ENCODE assay signal across 8 cellular contexts in genomic region chr3:126523745-126524428, GRCh38. TPM values are rescaled to one million over a fixed set of nuclear protein-coding genes. Genes with fewer than 3 reads are reported as not detected.
DNase-seq lines count a peak whose midpoint lies in the region; ATAC-seq and TF ChIP-seq lines count a peak whose summit lies in the region.

A gene with protein sequence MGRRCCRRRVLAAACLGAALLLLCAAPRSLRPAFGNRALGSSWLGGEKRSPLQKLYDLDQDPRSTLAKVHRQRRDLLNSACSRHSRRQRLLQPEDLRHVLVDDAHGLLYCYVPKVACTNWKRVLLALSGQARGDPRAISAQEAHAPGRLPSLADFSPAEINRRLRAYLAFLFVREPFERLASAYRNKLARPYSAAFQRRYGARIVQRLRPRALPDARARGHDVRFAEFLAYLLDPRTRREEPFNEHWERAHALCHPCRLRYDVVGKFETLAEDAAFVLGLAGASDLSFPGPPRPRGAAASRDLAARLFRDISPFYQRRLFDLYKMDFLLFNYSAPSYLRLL (plus strand): TSS chr3:126524155. CDS start chr3:126524333, 178 bp downstream.

- ATAC-seq in HG03039 (IDR thresholded peaks at IDR 0.05; ENCODE audit: unreplicated experiment) (no peak), HG02588 (IDR thresholded peaks at IDR 0.05; ENCODE audit: unreplicated experiment) (no peak)

- no peaks in the 10 kb centered on the region for H3K36me3 Mint-ChIP-seq in activated CD4-positive, alpha-beta T cell treated with anti-CD3 and anti-CD28 coated beads, Interleukin-2, amount 10 ng/mL, durations not matched to agents 24 days and 14 days (ENCODE audit: low read depth)
- no peaks in the 10 kb centered on the region for H3K36me3 Mint-ChIP-seq in neural crest cell (ENCODE audit: low read depth)

- H3K27me3 Mint-ChIP-seq in activated CD4-positive, alpha-beta T cell treated with anti-CD3 and anti-CD28 coated beads, Interleukin-2, amount 10 ng/mL, durations not matched to agents 24 days and 14 days, result peaks cover 15% of the 10 kb centered on the region
- H3K27me3 Mint-ChIP-seq in neural crest cell (ENCODE audit: low read depth), result peaks cover 39% of the 10 kb centered on the region

- H3K4me1 Mint-ChIP-seq in activated CD4-positive, alpha-beta T cell treated with anti-CD3 and anti-CD28 coated beads, Interleukin-2, amount 10 ng/mL, durations not matched to agents 24 days and 14 days, result no peaks in the 10 kb centered on the region
- H3K4me1 Mint-ChIP-seq in neural crest cell, result peaks cover 11% of the 10 kb centered on the region

- DNase-seq in activated CD4-positive, alpha-beta T cell treated with anti-CD3 and anti-CD28 coated beads for 48 hours, result peak; percentile 12
- DNase-seq in activated CD4-positive, alpha-beta T cell treated with anti-CD3 and anti-CD28 coated beads, Interleukin-2, amount 10 ng/mL, durations not matched to agents 24 days and 14 days, result no peak
- DNase-seq in RPMI8226, result peak; percentile 70
- peak; percentile 30 for DNase-seq in fibroblast of pulmonary artery (ENCODE audit: low read depth)
- peak; percentile 47 for DNase-seq in neural crest cell (ENCODE audit: low read depth, low spot score)
- no peak for DNase-seq in KG1 (lab: John Stamatoyannopoulos, UW)

- no peak for TF ChIP-seq CTCF in fibroblast of pulmonary artery (IDR thresholded peaks at IDR 0.05; ENCODE audit: low read length, missing control alignments)
- no peak for TF ChIP-seq CTCF in neural crest cell (conservative IDR thresholded peaks at IDR 0.05)

- intact Hi-C loops in activated CD4-positive, alpha-beta T cell treated with anti-CD3 and anti-CD28 coated beads, Interleukin-2, amount 10 ng/mL, durations not matched to agents 24 days and 14 days (cut with micrococcal nuclease), result loop anchor here (2.0 kb wide), 1 partner anchor 931 kb away; no protein-coding TSS in a partner anchor

- H3K27ac Mint-ChIP-seq in activated CD4-positive, alpha-beta T cell treated with anti-CD3 and anti-CD28 coated beads, Interleukin-2, amount 10 ng/mL, durations not matched to agents 24 days and 14 days, result no peak within 1 kb of the TSS
- H3K27ac Mint-ChIP-seq in neural crest cell (ENCODE audit: unreplicated experiment), result no peak within 1 kb of the TSS

- H3K4me3 Mint-ChIP-seq in activated CD4-positive, alpha-beta T cell treated with anti-CD3 and anti-CD28 coated beads, Interleukin-2, amount 10 ng/mL, durations not matched to agents 24 days and 14 days, result no peak within 1 kb of the TSS
- peak within 1 kb of the TSS; percentile 68 for H3K4me3 Mint-ChIP-seq in neural crest cell

- H3K4me3 ChIP-seq in fibroblast of pulmonary artery (replicated peaks; ENCODE audit: low read depth, low read length), result no peak within 1 kb of the TSS

- no peaks in the 10 kb centered on the region for H3K9me3 Mint-ChIP-seq in activated CD4-positive, alpha-beta T cell treated with anti-CD3 and anti-CD28 coated beads, Interleukin-2, amount 10 ng/mL, durations not matched to agents 24 days and 14 days
- H3K9me3 Mint-ChIP-seq in neural crest cell, result no peaks in the 10 kb centered on the region

RNA-seq across cellular contexts. Expression of the gene that starts here (rescaled TPM):
- not detected in 2 replicates for total RNA-seq in activated CD4-positive, alpha-beta T cell treated with anti-CD3 and anti-CD28 coated beads, Interleukin-2, amount 10 ng/mL, durations not matched to agents 24 days and 14 days
- total RNA-seq in neural crest cell, result 0.19 TPM in 1 of 2 replicates, not detected in the other

Comparison
In these comparisons a context has a peak if more than half of its experiments do, and no peak if none do; other contexts are left out.
1. DNase-seq: peak in activated CD4-positive, alpha-beta T cell treated with anti-CD3 and anti-CD28 coated beads for 48 hours (single experiment), RPMI8226 (single experiment) and fibroblast of pulmonary artery (single experiment); none in activated CD4-positive, alpha-beta T cell treated with anti-CD3 and anti-CD28 coated beads, Interleukin-2, amount 10 ng/mL, durations not matched to agents 24 days and 14 days (single experiment) and KG1 (single experiment).
2. Peak in DNase-seq in neural crest cell; RNA of the gene not detected or under 1 TPM.